In genomic region chr15:38652183-38652794, GRCh38 we compare ENCODE assay signal across 15 cellular contexts.
DNase-seq lines count a peak whose midpoint lies in the region; ATAC-seq, FAIRE-seq and TF ChIP-seq lines count a peak whose summit lies in the region.
"Had no signal": no experiment of that assay in that cellular context is flagged by ENCODE, and none has a peak within 500 bp of the region (broad histone marks: within the 10 kb centered on the region; RNA-seq: fewer than 3 reads in every experiment).

No MANE protein-coding gene starts in this region.

- peaks cover 86% of the 10 kb centered on the region for H3K4me1 Mint-ChIP-seq in CD4-positive, alpha-beta T cell (ENCODE audit: low read depth)
- peaks cover 67% of the 10 kb centered on the region for H3K4me1 Mint-ChIP-seq in T-helper 2 cell treated with Interferon-gamma antibody and Interleukin-4, amounts not matched to agents 5 μg/mL and 100 μg/mL, for 36 hours (ENCODE audit: low read depth)
- peaks cover 31% of the 10 kb centered on the region for H3K4me1 Mint-ChIP-seq in memory B cell

- TF ChIP-seq CTCF in CD4-positive, alpha-beta T cell (IDR thresholded peaks at IDR 0.05): no peak

- no peaks in the 10 kb centered on the region for H3K9me3 ChIP-seq in CD4-positive, alpha-beta T cell (ENCODE audit: control insufficient read depth, low read length)
- H3K9me3 ChIP-seq: BE2C, tibial nerve had no signal

- intact Hi-C loops in CD4-positive, alpha-beta T cell (cut with DNase I, micrococcal nuclease): loop anchor here in 1 of 2 experiments (2.0 kb wide), 1 partner anchor 27 kb away; no protein-coding TSS in a partner anchor

- DNase-seq in CD4-positive, alpha-beta T cell: no peak
- no peak for DNase-seq in GM12891 (ENCODE audit: insufficient read length, low spot score)
- no peak for DNase-seq in T-helper 2 cell treated with Interferon-gamma antibody and Interleukin-4, amounts not matched to agents 5 μg/mL and 100 μg/mL, for 36 hours (ENCODE audit: low spot score)
- no peak for DNase-seq in memory B cell (ENCODE audit: low spot score in 2 of 2)
- no peak for DNase-seq in GM19240 (ENCODE audit: insufficient read length, low spot score)
- DNase-seq: anterior cingulate cortex, BE2C, DMS53, HFFc6, NCI-H2029 had no signal

- FAIRE-seq in GM12891 (lab: Jason Lieb, UNC): peak; percentile 85

- ATAC-seq in CD4-positive, alpha-beta T cell (ENCODE audit: poor library complexity): no peak
- ATAC-seq in memory B cell (ENCODE audit: low read depth) (no peak), GM21526 (IDR thresholded peaks at IDR 0.05; ENCODE audit: low FRiP score, unreplicated experiment) (no peak), GM21723 (IDR thresholded peaks at IDR 0.05; ENCODE audit: unreplicated experiment) (no peak)
- ATAC-seq: Panc1 had no signal

- H3K27ac Mint-ChIP-seq in CD4-positive, alpha-beta T cell: peak overlapping the region; percentile 93
- H3K27ac Mint-ChIP-seq in T-helper 2 cell treated with Interferon-gamma antibody and Interleukin-4, amounts not matched to agents 5 μg/mL and 100 μg/mL, for 36 hours: peak overlapping the region; percentile 94
- peak overlapping the region; percentile 80 for H3K27ac Mint-ChIP-seq in memory B cell
- H3K27ac Mint-ChIP-seq: HFFc6 had no signal

- H3K27ac ChIP-seq in CD4-positive, alpha-beta T cell (ENCODE audit: low read depth, low read length): peak overlapping the region; percentile 80
- H3K27ac ChIP-seq: WERI-Rb-1 had no signal

- no peaks in the 10 kb centered on the region for H3K27me3 ChIP-seq in CD4-positive, alpha-beta T cell (ENCODE audit: control insufficient read depth, insufficient read depth, low read length)
- H3K27me3 ChIP-seq: tibial nerve had no signal

- no peak for TF ChIP-seq POLR2A in GM12891 (IDR thresholded peaks at IDR 0.05; ENCODE audit: low read depth, low read length)

- POLR2A ChIA-PET in CD4-positive, alpha-beta T cell (lab: Charles Lee): interaction anchor here (0.8 to 16.9 kb wide), 28 partner anchors 9 to 198 kb away, joined by 3 to 484 read pairs (median 6); partner anchors contain the start of genes FAM98B and RASGRP1

- no peaks in the 10 kb centered on the region for H3K36me3 Mint-ChIP-seq in CD4-positive, alpha-beta T cell (ENCODE audit: low read depth)
- H3K36me3 Mint-ChIP-seq in T-helper 2 cell treated with Interferon-gamma antibody and Interleukin-4, amounts not matched to agents 5 μg/mL and 100 μg/mL, for 36 hours (ENCODE audit: low read depth): peaks cover 14% of the 10 kb centered on the region
- no peaks in the 10 kb centered on the region for H3K36me3 Mint-ChIP-seq in memory B cell

- peak overlapping the region; percentile 81 for H3K4me3 Mint-ChIP-seq in CD4-positive, alpha-beta T cell
- H3K4me3 Mint-ChIP-seq in T-helper 2 cell treated with Interferon-gamma antibody and Interleukin-4, amounts not matched to agents 5 μg/mL and 100 μg/mL, for 36 hours: peak overlapping the region; percentile 86
- peak overlapping the region; percentile 76 for H3K4me3 Mint-ChIP-seq in memory B cell
- H3K4me3 Mint-ChIP-seq: HFFc6 had no signal

- no peaks in the 10 kb centered on the region for H3K9me3 Mint-ChIP-seq in CD4-positive, alpha-beta T cell
- peaks cover 10% of the 10 kb centered on the region for H3K9me3 Mint-ChIP-seq in T-helper 2 cell treated with Interferon-gamma antibody and Interleukin-4, amounts not matched to agents 5 μg/mL and 100 μg/mL, for 36 hours
- H3K9me3 Mint-ChIP-seq in memory B cell: no peaks in the 10 kb centered on the region
- H3K9me3 Mint-ChIP-seq: HFFc6 had no signal

- H3K27me3 Mint-ChIP-seq in CD4-positive, alpha-beta T cell: no peaks in the 10 kb centered on the region
- no peaks in the 10 kb centered on the region for H3K27me3 Mint-ChIP-seq in T-helper 2 cell treated with Interferon-gamma antibody and Interleukin-4, amounts not matched to agents 5 μg/mL and 100 μg/mL, for 36 hours (ENCODE audit: low read depth)
- no peaks in the 10 kb centered on the region for H3K27me3 Mint-ChIP-seq in memory B cell

- CTCF ChIA-PET in CD4-positive, alpha-beta T cell (lab: Charles Lee): interaction anchor here (0.8 to 6.5 kb wide), 18 partner anchors 9 to 212 kb away, joined by 3 to 60 read pairs (median 4); partner anchors contain the start of genes FAM98B and RASGRP1

TF ChIP-seq in GM12891, 5 proteins besides CTCF, POLR2A, EP300 and RAD21:
- TF ChIP-seq PAX5 (IDR thresholded peaks at IDR 0.05; ENCODE audit: insufficient read depth, low read length, severe bottlenecking): no peak
- TF ChIP-seq SPI1 (IDR thresholded peaks at IDR 0.05; ENCODE audit: low read depth, low read length): no peak
- no peak for TF ChIP-seq POU2F2 (IDR thresholded peaks at IDR 0.05; ENCODE audit: low read depth, low read length)
- TF ChIP-seq TAF1 (IDR thresholded peaks at IDR 0.05; ENCODE audit: low read depth, low read length): no peak
- no peak for TF ChIP-seq POLR2AphosphoS5 (IDR thresholded peaks at IDR 0.05; ENCODE audit: low read depth, low read length)
